1 cellular context compared by ENCODE assay signal in genomic region chr1:32180186-32181060, GRCh38.
TF ChIP-seq lines count a peak whose summit lies in the region.

No MANE protein-coding gene starts in this region.

TF ChIP-seq in H1, 55 proteins besides CTCF, POLR2A, EP300 and RAD21:
- TF ChIP-seq SIN3A (conservative IDR thresholded peaks at IDR 0.05 in 1 of 2, IDR thresholded peaks at IDR 0.05 in 1 of 2; ENCODE audit: low read depth in 1 of 2, low read length in 2 of 2) (0 out of 4 replicates have a peak, but pooled peaks of 1 of the 2 experiments have one; percentile 27), CBX5 (IDR thresholded peaks at IDR 0.05; ENCODE audit: low read depth, low read length) (no peak), SAP30 (IDR thresholded peaks at IDR 0.05; ENCODE audit: insufficient read depth, insufficient replicate concordance, low read length) (peak; percentile 65)
TF ChIP-seq in H1: peak in this region for 2.
